Comparison of ENCODE assay signal across 9 cellular contexts in genomic region chr1:55378582-55378981, GRCh38.
DNase-seq lines count a peak whose midpoint lies in the region; ATAC-seq and TF ChIP-seq lines count a peak whose summit lies in the region.
"Had no signal": no experiment of that assay in that cellular context is flagged by ENCODE, and none has a peak within 500 bp of the region (broad histone marks: within the 10 kb centered on the region; RNA-seq: fewer than 3 reads in every experiment).

No MANE protein-coding gene starts in this region.

- H3K27ac ChIP-seq in cardiac muscle cell = no peak overlapping the region
- H3K27ac ChIP-seq in breast epithelium = peak overlapping the region in 1 of 2 donors; percentile 18

- peaks cover 33% of the 10 kb centered on the region for H3K4me1 Mint-ChIP-seq in nephron
- peaks cover 7 to 12% of the 10 kb centered on the region in 2 donors for H3K4me1 Mint-ChIP-seq in natural killer cell treated with Interleukin-12 subunit alpha and Interleukin-12 subunit beta and Interleukin-15 and Interleukin-18, amount 100 ng/mL, for 72 hours (ENCODE audit: low read depth in 2 of 2)

- DNase-seq in cardiac muscle cell (ENCODE audit: low read depth in 1 of 2, low spot score in 1 of 2) (peak; percentile 46 to 71), Right ventricle myocardium superior (no peak), NCI-H2029 treated with DMSO at 0.1 percent for 48 hours (lab: John Stamatoyannopoulos, UW) (peak; percentile 90), breast epithelium (ENCODE audit: low spot score in 2 of 2) (peak in 1 of 2 donors; percentile 65)
- no peak for DNase-seq in natural killer cell treated with Interleukin-12 subunit alpha and Interleukin-12 subunit beta and Interleukin-15 and Interleukin-18, amount 100 ng/mL, for 72 hours (ENCODE audit: low spot score)

- TF ChIP-seq POLR2A in breast epithelium (IDR thresholded peaks at IDR 0.05) = no peak

- H3K4me3 Mint-ChIP-seq in nephron = no peak overlapping the region
- no peak overlapping the region for H3K4me3 Mint-ChIP-seq in natural killer cell treated with Interleukin-12 subunit alpha and Interleukin-12 subunit beta and Interleukin-15 and Interleukin-18, amount 100 ng/mL, for 72 hours
- H3K4me3 Mint-ChIP-seq: central memory CD8-positive, alpha-beta T cell had no signal

- H3K36me3 ChIP-seq in cardiac muscle cell (no peaks in the 10 kb centered on the region), breast epithelium (no peaks in the 10 kb centered on the region)

- H3K4me3 ChIP-seq in cardiac muscle cell = no peak overlapping the region
- H3K4me3 ChIP-seq in breast epithelium = no peak overlapping the region

- TF ChIP-seq CTCF in cardiac muscle cell (IDR thresholded peaks at IDR 0.05; ENCODE audit: low read depth, low read length) (peak; percentile 70), breast epithelium (IDR thresholded peaks at IDR 0.05) (peak in 2 of 3 donors; percentile 31 to 56), nephron (IDR thresholded peaks at IDR 0.05; ENCODE audit: unreplicated experiment in 3 of 3) (peak; percentile 47 to 70 (median 54))

- H3K27ac Mint-ChIP-seq in nephron = peak overlapping the region in 2 of 3 experiments; percentile 3 to 19
- no peak overlapping the region for H3K27ac Mint-ChIP-seq in natural killer cell treated with Interleukin-12 subunit alpha and Interleukin-12 subunit beta and Interleukin-15 and Interleukin-18, amount 100 ng/mL, for 72 hours

- no peak for ATAC-seq in Right ventricle myocardium superior (ENCODE audit: poor library complexity)
- no peak for ATAC-seq in natural killer cell treated with Interleukin-12 subunit alpha and Interleukin-12 subunit beta and Interleukin-15 and Interleukin-18, amount 100 ng/mL, for 72 hours
- ATAC-seq in activated CD4-positive, CD25-positive, alpha-beta regulatory T cell treated with anti-CD3 and anti-CD28 coated beads, Interleukin-2, amount 50 U/mL, for 24 hours = no peak
- ATAC-seq in HG02970 (IDR thresholded peaks at IDR 0.05; ENCODE audit: low FRiP score, unreplicated experiment) = no peak

- H3K4me1 ChIP-seq in cardiac muscle cell (ENCODE audit: low read depth) = no peaks in the 10 kb centered on the region
- H3K4me1 ChIP-seq in breast epithelium = no peaks in the 10 kb centered on the region

- no peaks in the 10 kb centered on the region for H3K27me3 ChIP-seq in cardiac muscle cell
- no peaks in the 10 kb centered on the region for H3K27me3 ChIP-seq in breast epithelium

- no peaks in the 10 kb centered on the region for H3K36me3 Mint-ChIP-seq in nephron (ENCODE audit: low read depth)
- no peaks in the 10 kb centered on the region for H3K36me3 Mint-ChIP-seq in natural killer cell treated with Interleukin-12 subunit alpha and Interleukin-12 subunit beta and Interleukin-15 and Interleukin-18, amount 100 ng/mL, for 72 hours

- no peaks in the 10 kb centered on the region for H3K9me3 Mint-ChIP-seq in nephron
- no peaks in the 10 kb centered on the region for H3K9me3 Mint-ChIP-seq in natural killer cell treated with Interleukin-12 subunit alpha and Interleukin-12 subunit beta and Interleukin-15 and Interleukin-18, amount 100 ng/mL, for 72 hours
- H3K9me3 Mint-ChIP-seq: central memory CD8-positive, alpha-beta T cell had no signal

- H3K9me3 ChIP-seq in cardiac muscle cell (ENCODE audit: low read depth) = no peaks in the 10 kb centered on the region
- H3K9me3 ChIP-seq in breast epithelium = no peaks in the 10 kb centered on the region

- peaks cover 6% of the 10 kb centered on the region for H3K27me3 Mint-ChIP-seq in nephron (ENCODE audit: low read depth)
- H3K27me3 Mint-ChIP-seq in natural killer cell treated with Interleukin-12 subunit alpha and Interleukin-12 subunit beta and Interleukin-15 and Interleukin-18, amount 100 ng/mL, for 72 hours = no peaks in the 10 kb centered on the region

- intact Hi-C loops in Right ventricle myocardium superior (cut with DNase I) (loop anchor here (10.0 kb wide), 1 partner anchor 1206 kb away; no protein-coding TSS in a partner anchor), breast epithelium (cut with DNase I; ENCODE audit: low total_unique reads) (no loop called here)

Comparison
In these comparisons a context has a peak if more than half of its experiments do, and no peak if none do; other contexts are left out.
1. DNase-seq: peak in cardiac muscle cell (2 of 2) and NCI-H2029 treated with DMSO at 0.1 percent for 48 hours (single experiment); none in Right ventricle myocardium superior (single experiment) and natural killer cell treated with Interleukin-12 subunit alpha and Interleukin-12 subunit beta and Interleukin-15 and Interleukin-18, amount 100 ng/mL, for 72 hours (single experiment).
2. H3K27ac Mint-ChIP-seq: peak in nephron (2 of 3); none in natural killer cell treated with Interleukin-12 subunit alpha and Interleukin-12 subunit beta and Interleukin-15 and Interleukin-18, amount 100 ng/mL, for 72 hours (0 of 2).
3. Peak in every context shown above with its lines, with median percentiles within 50 percentile points of each other: CTCF ChIP-seq.